In genomic region chr3:57093489-57093888, GRCh38 we compare ENCODE assay signal across 20 cellular contexts. TPM values are rescaled to one million over a fixed set of nuclear protein-coding genes. Genes with fewer than 3 reads are reported as not detected.
"Had no signal": no experiment of that assay in that cellular context is flagged by ENCODE, and none has a peak within 500 bp of the region (broad histone marks: within the 10 kb centered on the region; RNA-seq: fewer than 3 reads in every experiment).

No MANE protein-coding gene starts in this region.

- H3K4me1 ChIP-seq: body of pancreas had no signal

- H3K27ac Mint-ChIP-seq: activated naive CD4-positive, alpha-beta T cell treated with anti-CD3 and anti-CD28 coated beads, Interleukin-2, amount 50 U/mL, for 24 hours; naive thymus-derived CD4-positive, alpha-beta T cell had no signal

- H3K27ac ChIP-seq: body of pancreas had no signal

- DNase-seq: activated CD4-positive, alpha-beta T cell treated with anti-CD3 and anti-CD28 coated beads, Interleukin-2, amount 50 U/mL, for 4 hours; activated effector memory CD4-positive, alpha-beta T cell treated with Interleukin-2 at 50 U/mL for 16 hours; activated T-cell treated with anti-CD3 and anti-CD28 coated beads, Interleukin-2, amount 50 U/mL, for 1 hour; amniotic stem cell; body of pancreas; cerebellar nuclear complex; dermis blood vessel endothelial cell; glutamatergic neuron; left cardiac atrium; naive thymus-derived CD4-positive, alpha-beta T cell; spleen; stimulated activated CD4-positive, alpha-beta T cell treated with anti-CD3 and anti-CD28 coated beads, Interleukin-2, amount 100 ng/mL, for 24 hours; stimulated activated naive CD4-positive, alpha-beta T cell; T-helper 2 cell had no signal

- H3K27me3 ChIP-seq: body of pancreas, right atrium auricular region had no signal

- ATAC-seq: body of pancreas; esophagus mucosa; left cardiac atrium; naive thymus-derived CD4-positive, alpha-beta T cell had no signal

- H3K36me3 Mint-ChIP-seq: activated naive CD4-positive, alpha-beta T cell treated with anti-CD3 and anti-CD28 coated beads, Interleukin-2, amount 50 U/mL, for 24 hours; naive thymus-derived CD4-positive, alpha-beta T cell had no signal

- H3K27me3 Mint-ChIP-seq: activated naive CD4-positive, alpha-beta T cell treated with anti-CD3 and anti-CD28 coated beads, Interleukin-2, amount 50 U/mL, for 24 hours had no signal

- H3K4me3 ChIP-seq: body of pancreas, lung, right atrium auricular region had no signal

- H3K9me3 ChIP-seq: body of pancreas, right atrium auricular region, spleen had no signal

- H3K4me3 Mint-ChIP-seq: activated naive CD4-positive, alpha-beta T cell treated with anti-CD3 and anti-CD28 coated beads, Interleukin-2, amount 50 U/mL, for 24 hours; naive thymus-derived CD4-positive, alpha-beta T cell had no signal

- H3K4me1 Mint-ChIP-seq: activated naive CD4-positive, alpha-beta T cell treated with anti-CD3 and anti-CD28 coated beads, Interleukin-2, amount 50 U/mL, for 24 hours; naive thymus-derived CD4-positive, alpha-beta T cell had no signal

- H3K36me3 ChIP-seq: right atrium auricular region had no signal

- H3K9me3 Mint-ChIP-seq: activated naive CD4-positive, alpha-beta T cell treated with anti-CD3 and anti-CD28 coated beads, Interleukin-2, amount 50 U/mL, for 24 hours had no signal

RNA-seq across cellular contexts. Expression of gene SPATA12, which starts 33.0 kb away (rescaled TPM):
- total RNA-seq: body of pancreas; esophagus mucosa; fibroblast of villous mesenchyme; left cardiac atrium; naive thymus-derived CD4-positive, alpha-beta T cell; right atrium auricular region; ureter had no signal
- polyA plus RNA-seq: naive thymus-derived CD4-positive, alpha-beta T cell had no signal
